Comparison of ENCODE assay signal across 26 cellular contexts in genomic region chr12:32052300-32052691, GRCh38. TPM values are rescaled to one million over a fixed set of nuclear protein-coding genes. Genes with fewer than 3 reads are reported as not detected.
DNase-seq lines count a peak whose midpoint lies in the region; ATAC-seq and TF ChIP-seq lines count a peak whose summit lies in the region.
"Had no signal": no experiment of that assay in that cellular context is flagged by ENCODE, and none has a peak within 500 bp of the region (broad histone marks: within the 10 kb centered on the region; RNA-seq: fewer than 3 reads in every experiment).

No MANE protein-coding gene starts in this region.

- H3K79me2 ChIP-seq in smooth muscle cell (ENCODE audit: low read depth): no peaks in the 10 kb centered on the region

- peak; percentile 39 for ATAC-seq in Right ventricle myocardium superior (ENCODE audit: poor library complexity)
- ATAC-seq in right cardiac atrium: no peak
- ATAC-seq in GM18517 (IDR thresholded peaks at IDR 0.05; ENCODE audit: unreplicated experiment): no peak
- ATAC-seq: activated CD8-positive, alpha-beta T cell treated with anti-CD3 and anti-CD28 coated beads, Interleukin-2, amount 10 ng/mL, durations not matched to agents 7 days and 5 days; stimulated activated naive CD8-positive, alpha-beta T cell treated with anti-CD3 and anti-CD28 coated beads, Interleukin-15, amount 100 ng/mL, for 72 hours had no signal

- H3F3A ChIP-seq in smooth muscle cell (ENCODE audit: low read depth): peaks cover 16% of the 10 kb centered on the region

- H3K27ac ChIP-seq in right cardiac atrium (ENCODE audit: low read length) (no peak overlapping the region), SJSA1 (peak overlapping the region; percentile 85), smooth muscle cell (ENCODE audit: low read depth) (peak overlapping the region; percentile 86)
- H3K27ac ChIP-seq: left ventricle myocardium inferior, spleen, tibial nerve had no signal

- H3K4me2 ChIP-seq in smooth muscle cell: no peak overlapping the region

- H2AFZ ChIP-seq in smooth muscle cell (ENCODE audit: low read depth): no peak overlapping the region

- H3K9me3 ChIP-seq in right cardiac atrium (ENCODE audit: control insufficient read depth, low read length) (no peaks in the 10 kb centered on the region), SJSA1 (replicated peaks) (peaks cover 3% of the 10 kb centered on the region; the same call in 1 of the 2 replicates), smooth muscle cell (replicated peaks; ENCODE audit: low read depth) (no peaks in the 10 kb centered on the region)

- H3K9ac ChIP-seq in smooth muscle cell (ENCODE audit: low read depth): peak overlapping the region; percentile 62

- no peaks in the 10 kb centered on the region for H4K20me1 ChIP-seq in smooth muscle cell (ENCODE audit: low read depth)

- intact Hi-C loops in Right ventricle myocardium superior (cut with DNase I) (loop anchor here (10.0 kb wide), 1 partner anchor 257 kb away; a partner anchor contains a TSS), right cardiac atrium (cut with DNase I) (no loop called here)

- TF ChIP-seq CTCF in smooth muscle cell (IDR thresholded peaks at IDR 0.05; ENCODE audit: borderline replicate concordance, insufficient read depth, poor library complexity, severe bottlenecking): no peak

- H3K36me3 ChIP-seq in SJSA1 (no peaks in the 10 kb centered on the region), smooth muscle cell (ENCODE audit: low read depth) (no peaks in the 10 kb centered on the region)
- H3K36me3 ChIP-seq: heart left ventricle, left ventricle myocardium inferior, spleen, tibial nerve had no signal

- no peaks in the 10 kb centered on the region for H3K27me3 ChIP-seq in right cardiac atrium (ENCODE audit: control insufficient read depth, insufficient read depth)
- H3K27me3 ChIP-seq in SJSA1 (replicated peaks): no peaks in the 10 kb centered on the region
- H3K27me3 ChIP-seq in smooth muscle cell (ENCODE audit: low read depth): no peaks in the 10 kb centered on the region
- H3K27me3 ChIP-seq: heart left ventricle, spleen, tibial nerve had no signal

- no peaks in the 10 kb centered on the region for H3K4me1 ChIP-seq in right cardiac atrium (ENCODE audit: control insufficient read depth, insufficient read depth, low read length)
- H3K4me1 ChIP-seq in SJSA1 (replicated peaks): peaks cover 18% of the 10 kb centered on the region
- H3K4me1 ChIP-seq in smooth muscle cell (ENCODE audit: low read depth): no peaks in the 10 kb centered on the region
- H3K4me1 ChIP-seq: spleen, tibial nerve had no signal

- H3K4me3 ChIP-seq in right cardiac atrium (ENCODE audit: low read length): no peak overlapping the region
- no peak overlapping the region for H3K4me3 ChIP-seq in SJSA1
- no peak overlapping the region for H3K4me3 ChIP-seq in smooth muscle cell
- H3K4me3 ChIP-seq: heart left ventricle, left ventricle myocardium inferior, spleen, tibial nerve had no signal

- WGBS in right cardiac atrium: 31% methylated on average over 2 of the region's 2 CpGs
- whole genome bisulfite sequencing in smooth muscle cell (ENCODE audit: low lambda C conversion rate): 12% methylated on average over 2 of the region's 2 CpGs

- DNase-seq in Right ventricle myocardium superior: no peak
- DNase-seq in right cardiac atrium: no peak
- DNase-seq in SJSA1 (ENCODE audit: low read depth in 1 of 2, low spot score in 2 of 2): no peak
- peak; percentile 9 for DNase-seq in kidney glomerular epithelial cell (lab: John Stamatoyannopoulos, UW)
- no peak for DNase-seq in smooth muscle cell (lab: John Stamatoyannopoulos, UW; ENCODE audit: unreplicated experiment)
- no peak for DNase-seq in stimulated activated CD4-positive, alpha-beta T cell treated with anti-CD3 and anti-CD28 coated beads, Interleukin-4, amount 100 ng/mL, for 1 hour
- DNase-seq in NCI-H2171 (lab: John Stamatoyannopoulos, UW): no peak
- DNase-seq: activated CD4-positive, alpha-beta T cell treated with anti-CD3 and anti-CD28 coated beads for 1 hour; activated CD8-positive, alpha-beta T cell treated with anti-CD3 and anti-CD28 coated beads, Interleukin-2, amount 10 ng/mL, durations not matched to agents 7 days and 5 days; activated gamma-delta T cell; C1 segment of cervical spinal cord; cortex of kidney; H7; heart left ventricle; left ventricle myocardium inferior; MM.1S; NCI-H1417 treated with DMSO at 0.1 percent for 48 hours; NCI-H2107; NCI-H510A; NK-92 treated with Interleukin-12 subunit alpha and Interleukin-12 subunit beta, amount 100 ng/mL, for 24 hours; RPMI8226; spleen; stimulated activated CD4-positive, alpha-beta T cell treated with anti-CD3 and anti-CD28 coated beads, Interleukin-4, amount 100 ng/mL, for 4 hours; stimulated activated naive CD8-positive, alpha-beta T cell treated with anti-CD3 and anti-CD28 coated beads, Interleukin-15, amount 100 ng/mL, for 72 hours had no signal

RNA-seq across cellular contexts. Expression of gene BICD1, which starts 54.4 kb away (rescaled TPM):
- total RNA-seq in Right ventricle myocardium superior: 3.5 TPM
- 10 to 100 TPM in 1 of 4 donors, 1 to 10 TPM in 3; 6.9 to 12.8 (median 9.4) TPM for total RNA-seq in right cardiac atrium
- polyA plus RNA-seq in right cardiac atrium: 3.1 TPM
- 4.9 and 11.8 TPM in 2 replicates for total RNA-seq in SJSA1 (2014; rRNA removed; shearing (Covaris generic))
- total RNA-seq in smooth muscle cell: 11.5 and 13.0 TPM in 2 replicates
- polyA plus RNA-seq in smooth muscle cell: 6.5 TPM in 2 replicates
